Comparison of ENCODE assay signal across 1 cellular context in genomic region chr5:78574157-78574673, GRCh38.
TF ChIP-seq lines count a peak whose summit lies in the region.

No MANE protein-coding gene starts in this region.

TF ChIP-seq in GM12878, 131 proteins besides CTCF, POLR2A, EP300 and RAD21 (continues in another document):
- no peak for TF ChIP-seq SKIL (IDR thresholded peaks at IDR 0.05; ENCODE audit: low read depth, poor library complexity, severe bottlenecking)
- TF ChIP-seq GATAD2B (conservative IDR thresholded peaks at IDR 0.05; ENCODE audit: low read depth) = 0 out of 2 replicates have a peak, but pooled peaks have one; percentile 21
- no peak for TF ChIP-seq CEBPZ (IDR thresholded peaks at IDR 0.05; ENCODE audit: low read depth, low read length)
- 0 out of 2 replicates have a peak, but pooled peaks have one; percentile 56 for TF ChIP-seq HDGF (IDR thresholded peaks at IDR 0.05)
- no peak for TF ChIP-seq FOXK2 (IDR thresholded peaks at IDR 0.05)
- 0 out of 2 replicates have a peak, but pooled peaks have one; percentile 2 for TF ChIP-seq NFIC (IDR thresholded peaks at IDR 0.05; ENCODE audit: low read depth, low read length)
- TF ChIP-seq RELB (IDR thresholded peaks at IDR 0.05; ENCODE audit: low read depth) = no peak
- TF ChIP-seq ZBTB11 (CRISPR knock-in tag; IDR thresholded peaks at IDR 0.05) = no peak
- TF ChIP-seq IRF5 (IDR thresholded peaks at IDR 0.05; ENCODE audit: borderline replicate concordance) = no peak
- TF ChIP-seq NFXL1 (IDR thresholded peaks at IDR 0.05; ENCODE audit: borderline replicate concordance) = no peak
- 0 out of 2 replicates have a peak, but pooled peaks have one; percentile 34 for TF ChIP-seq ZNF687 (IDR thresholded peaks at IDR 0.05)
- 0 out of 2 replicates have a peak, but pooled peaks have one; percentile 19 for TF ChIP-seq FOXM1 (IDR thresholded peaks at IDR 0.05; ENCODE audit: low read depth, low read length)
- TF ChIP-seq SMARCA5 (IDR thresholded peaks at IDR 0.05) = no peak
- peak; percentile 58 for TF ChIP-seq LARP7 (IDR thresholded peaks at IDR 0.05)
- TF ChIP-seq BMI1 (IDR thresholded peaks at IDR 0.05; ENCODE audit: borderline replicate concordance) = no peak
- no peak for TF ChIP-seq TCF7 (IDR thresholded peaks at IDR 0.05; ENCODE audit: borderline replicate concordance)
- no peak for TF ChIP-seq NKRF (conservative IDR thresholded peaks at IDR 0.05)
- no peak for TF ChIP-seq ZSCAN29 (IDR thresholded peaks at IDR 0.05)
- TF ChIP-seq DPF2 (IDR thresholded peaks at IDR 0.05) = peak; percentile 52; the same call in 1 of the 2 replicates
- no peak for TF ChIP-seq YBX1 (IDR thresholded peaks at IDR 0.05)
- TF ChIP-seq SMC3 (IDR thresholded peaks at IDR 0.05; ENCODE audit: borderline replicate concordance, low read length) = no peak
- no peak for TF ChIP-seq BCLAF1 (IDR thresholded peaks at IDR 0.05)
- peak; percentile 60 for TF ChIP-seq MTA2 (IDR thresholded peaks at IDR 0.05; ENCODE audit: low read depth)
- peak; percentile 87 for TF ChIP-seq NR2F1 (conservative IDR thresholded peaks at IDR 0.05)
- TF ChIP-seq CBFB (IDR thresholded peaks at IDR 0.05; ENCODE audit: low read depth) = no peak
- TF ChIP-seq NR2C1 (IDR thresholded peaks at IDR 0.05) = peak; percentile 49; the same call in 1 of the 2 replicates
- TF ChIP-seq BHLHE40 (IDR thresholded peaks at IDR 0.05; ENCODE audit: borderline replicate concordance in 1 of 2, low read depth in 2 of 2, low read length in 1 of 2) = peak in 1 of 2 experiments; percentile 15; a peak in 1 of 4 replicates
- no peak for TF ChIP-seq PKNOX1 (IDR thresholded peaks at IDR 0.05)
- TF ChIP-seq IKZF1 (conservative IDR thresholded peaks at IDR 0.05) = peak; percentile 50
- TF ChIP-seq HSF1 (IDR thresholded peaks at IDR 0.05; ENCODE audit: low read depth, low read length) = no peak
- no peak for TF ChIP-seq HDAC2 (IDR thresholded peaks at IDR 0.05)
